In genomic region chr2:27322766-27323591, GRCh38 we compare ENCODE assay signal across 8 cellular contexts. TPM values are rescaled to one million over a fixed set of nuclear protein-coding genes. Genes with fewer than 3 reads are reported as not detected.
DNase-seq lines count a peak whose midpoint lies in the region; ATAC-seq and TF ChIP-seq lines count a peak whose summit lies in the region.

TSS of gene MPV17 (minus strand) at chr2:27323097. CDS start at chr2:27322517, 580 bp downstream.

- H3K9ac ChIP-seq in PC-3 (ENCODE audit: low read length), result peak within 1 kb of the TSS; percentile 97

- peak within 1 kb of the TSS; percentile 97 for H3K4me2 ChIP-seq in PC-3 (ENCODE audit: low read length)

- H3K9me2 ChIP-seq in PC-3 (replicated peaks; ENCODE audit: low read length), result no peaks in the 10 kb centered on the region

- H2AFZ ChIP-seq in PC-3 (ENCODE audit: low read length), result peak within 1 kb of the TSS; percentile 80

- peak within 1 kb of the TSS; percentile 94 for H3K27ac ChIP-seq in PC-3 (ENCODE audit: low read length)

- H3K36me3 Mint-ChIP-seq in IgD-negative memory B cell, result peaks cover 4% of the 10 kb centered on the region

- H3K4me1 Mint-ChIP-seq in IgD-negative memory B cell, result peaks cover 12 to 15% (median 15%) of the 10 kb centered on the region in 3 donors

- no peaks in the 10 kb centered on the region for H4K20me1 ChIP-seq in PC-3 (ENCODE audit: low read length)

- CTCF ChIA-PET in PC-3 (lab: Charles Lee), result no interaction called here

- ATAC-seq in GM21529 (IDR thresholded peaks at IDR 0.05; ENCODE audit: unreplicated experiment), result peak; percentile 93
- ATAC-seq in PC-3, result peak; percentile 83

- DNase-seq in DMS114 treated with DMSO at 0.1 percent for 48 hours (lab: John Stamatoyannopoulos, UW; ENCODE audit: unreplicated experiment), result peak; percentile 81
- peak; percentile 93 for DNase-seq in PC-3
- peak; percentile 86 for DNase-seq in activated T-cell treated with anti-CD3 and anti-CD28 coated beads for 48 hours (ENCODE audit: low read depth)
- DNase-seq in epithelial cell of proximal tubule (ENCODE audit: low read depth), result peak; percentile 49
- peak; percentile 94 for DNase-seq in mucosa of gallbladder (ENCODE audit: low spot score)
- peak; percentile 84 for DNase-seq in stimulated activated CD8-positive, alpha-beta memory T cell treated with anti-CD3 and anti-CD28 coated beads, Interleukin-4, amount 100 ng/mL, for 24 hours (ENCODE audit: low read depth)

- no peaks in the 10 kb centered on the region for H3K27me3 Mint-ChIP-seq in IgD-negative memory B cell

- TSS peak; percentile 96 for BruUV-seq in PC-3 (replicated peaks; lab: Mats Ljungman, UMichigan)

- H3K27ac Mint-ChIP-seq in IgD-negative memory B cell, result peak within 1 kb of the TSS; percentile 92 to 99 (median 94)

- H3K9me3 ChIP-seq in PC-3 (ENCODE audit: low read length), result no peaks in the 10 kb centered on the region

- peaks cover 14% of the 10 kb centered on the region; the same call in 1 of the 2 replicates for H3K36me3 ChIP-seq in PC-3 (ENCODE audit: low read depth, low read length)

- H3K27me3 ChIP-seq in PC-3 (ENCODE audit: low read length), result no peaks in the 10 kb centered on the region

- intact Hi-C loops in PC-3 (cut with micrococcal nuclease), result no loop called here

- POLR2A ChIA-PET in PC-3 (lab: Charles Lee; ENCODE audit: unreplicated experiment), result interaction anchor here (0.6 to 0.7 kb wide), 2 partner anchors 184 to 1088 kb away, joined by 3 to 4 read pairs; no protein-coding TSS in a partner anchor

- H3K9me3 Mint-ChIP-seq in IgD-negative memory B cell, result no peaks in the 10 kb centered on the region

- H3K4me3 ChIP-seq in PC-3 (ENCODE audit: low read length), result peak within 1 kb of the TSS; percentile 81
- peak within 1 kb of the TSS; percentile 80 for H3K4me3 ChIP-seq in epithelial cell of proximal tubule (ENCODE audit: low read depth, low read length)

- H3F3A ChIP-seq in PC-3 (ENCODE audit: low read length, unreplicated experiment), result peaks cover 7% of the 10 kb centered on the region

- peaks cover 14% of the 10 kb centered on the region for H3K79me2 ChIP-seq in PC-3 (ENCODE audit: low read length)

- no peak for TF ChIP-seq CTCF in PC-3 (conservative IDR thresholded peaks at IDR 0.05; ENCODE audit: low read depth, low read length)
- TF ChIP-seq CTCF in epithelial cell of proximal tubule (conservative IDR thresholded peaks at IDR 0.05; ENCODE audit: low read depth, low read length), result no peak

- H3K4me3 Mint-ChIP-seq in IgD-negative memory B cell, result peak within 1 kb of the TSS; percentile 87 to 99 (median 98)

- H3K4me1 ChIP-seq in PC-3 (ENCODE audit: insufficient read depth, low read length), result peaks cover 32% of the 10 kb centered on the region

RNA-seq across cellular contexts. Expression of gene MPV17, which starts in this region (rescaled TPM):
- polyA plus RNA-seq in IgD-negative memory B cell, result 96.1 TPM
- total RNA-seq in PC-3 (2014; rRNA removed) (41.8 and 59.2 TPM in 2 replicates), epithelial cell of proximal tubule (71.3 and 76.5 TPM in 2 replicates), mucosa of gallbladder (62.6 TPM)

Comparison
In these comparisons a context has a peak if more than half of its experiments do, and no peak if none do; other contexts are left out.
1. Peak in every context shown above with its lines: DNase-seq, ATAC-seq, H3K4me3 ChIP-seq and H3K27ac ChIP-seq.